Comparison of ENCODE assay signal across 14 cellular contexts in genomic region chr9:69319324-69320040, GRCh38. TPM values are rescaled to one million over a fixed set of nuclear protein-coding genes. Genes with fewer than 3 reads are reported as not detected.
"Had no signal": no experiment of that assay in that cellular context is flagged by ENCODE, and none has a peak within 500 bp of the region (broad histone marks: within the 10 kb centered on the region; RNA-seq: fewer than 3 reads in every experiment).

No MANE protein-coding gene starts in this region.

- ATAC-seq: activated T-helper 17 cell treated with anti-CD3 and anti-CD28 coated beads, Interleukin-2, amount 50 U/mL, for 72 hours; effector memory CD8-positive, alpha-beta T cell; foreskin keratinocyte; stimulated activated effector memory CD8-positive, alpha-beta T cell treated with anti-CD3 and anti-CD28 coated beads, Interleukin-12 subunit alpha, Interleukin-12 subunit beta, amount 100 ng/mL, for 72 hours had no signal

- H3K36me3 Mint-ChIP-seq: stimulated activated effector memory CD8-positive, alpha-beta T cell treated with anti-CD3 and anti-CD28 coated beads, Interleukin-12 subunit alpha, Interleukin-12 subunit beta, amount 100 ng/mL, for 72 hours had no signal

- DNase-seq: activated CD4-positive, alpha-beta T cell treated with anti-CD3 and anti-CD28 coated beads, Interleukin-2, amount 50 U/mL, for 48 hours; activated CD4-positive, CD25-positive, alpha-beta regulatory T cell treated with anti-CD3 and anti-CD28 coated beads, Interleukin-2, amount 50 U/mL, for 72 hours; activated naive CD4-positive, alpha-beta T cell treated with Interleukin-2 at 50 U/mL for 16 hours; effector memory CD8-positive, alpha-beta T cell; foreskin keratinocyte; glutamatergic neuron; kidney glomerular epithelial cell; mesendoderm; stimulated activated CD4-positive, alpha-beta T cell treated with anti-CD3 and anti-CD28 coated beads, Interleukin-12 subunit alpha, Interleukin-12 subunit beta, amount 100 ng/mL, for 4 hours; stimulated activated CD4-positive, alpha-beta T cell treated with anti-CD3 and anti-CD28 coated beads, Interleukin-2, amount 100 ng/mL, for 24 hours; T1000 had no signal

- H3K27ac ChIP-seq: foreskin keratinocyte had no signal

- H3K27ac Mint-ChIP-seq: activated T-helper 17 cell treated with anti-CD3 and anti-CD28 coated beads, Interleukin-2, amount 50 U/mL, for 72 hours; dendritic cell treated with granulocyte-macrophage colony-stimulating factor and Interleukin-4, amounts not matched to agents 40 ng/mL and 50 ng/mL, for 4 days; effector memory CD8-positive, alpha-beta T cell; stimulated activated effector memory CD8-positive, alpha-beta T cell treated with anti-CD3 and anti-CD28 coated beads, Interleukin-12 subunit alpha, Interleukin-12 subunit beta, amount 100 ng/mL, for 72 hours had no signal

- H3K4me1 ChIP-seq: foreskin keratinocyte had no signal

- H3K4me3 Mint-ChIP-seq: activated T-helper 17 cell treated with anti-CD3 and anti-CD28 coated beads, Interleukin-2, amount 50 U/mL, for 72 hours; dendritic cell treated with granulocyte-macrophage colony-stimulating factor and Interleukin-4, amounts not matched to agents 40 ng/mL and 50 ng/mL, for 4 days; effector memory CD8-positive, alpha-beta T cell; stimulated activated effector memory CD8-positive, alpha-beta T cell treated with anti-CD3 and anti-CD28 coated beads, Interleukin-12 subunit alpha, Interleukin-12 subunit beta, amount 100 ng/mL, for 72 hours had no signal

- H3K9me3 Mint-ChIP-seq: activated T-helper 17 cell treated with anti-CD3 and anti-CD28 coated beads, Interleukin-2, amount 50 U/mL, for 72 hours; stimulated activated effector memory CD8-positive, alpha-beta T cell treated with anti-CD3 and anti-CD28 coated beads, Interleukin-12 subunit alpha, Interleukin-12 subunit beta, amount 100 ng/mL, for 72 hours had no signal

- H3K4me1 Mint-ChIP-seq: activated T-helper 17 cell treated with anti-CD3 and anti-CD28 coated beads, Interleukin-2, amount 50 U/mL, for 72 hours had no signal

RNA-seq across cellular contexts. Expression of gene ENTREP1, which starts 5.5 kb away (rescaled TPM):
- total RNA-seq: activated T-helper 17 cell treated with anti-CD3 and anti-CD28 coated beads, Interleukin-2, amount 50 U/mL, for 72 hours had no signal
